18 cellular contexts compared by ENCODE assay signal in genomic region chr10:4723860-4724259, GRCh38.
DNase-seq lines count a peak whose midpoint lies in the region; ATAC-seq and TF ChIP-seq lines count a peak whose summit lies in the region.
"Had no signal": no experiment of that assay in that cellular context is flagged by ENCODE, and none has a peak within 500 bp of the region (broad histone marks: within the 10 kb centered on the region; RNA-seq: fewer than 3 reads in every experiment).

No MANE protein-coding gene starts in this region.

- no peak overlapping the region for H3K14ac ChIP-seq in mesenchymal stem cell (ENCODE audit: low read length in 2 of 2)

- DNase-seq in mammary epithelial cell (no peak), breast epithelium (ENCODE audit: low spot score in 2 of 2) (no peak), RWPE2 (ENCODE audit: low spot score) (no peak), mesenchymal stem cell (no peak), vagina (ENCODE audit: extremely low spot score in 2 of 2) (no peak), GF-D8 (lab: John Stamatoyannopoulos, UW) (no peak)
- DNase-seq: 8988T; ACHN; CD4-positive, CD25-positive, alpha-beta regulatory T cell; DMS 273 treated with DMSO at 0.1 percent for 48 hours; DMS79; GOT3; H9; HFFc6 had no signal

- no peaks in the 10 kb centered on the region for H4K20me1 ChIP-seq in mammary epithelial cell (ENCODE audit: insufficient read depth, low read length)
- H4K20me1 ChIP-seq: BLaER1 treated with 17β-estradiol and CSF1 and Interleukin-3, amounts not matched to agents 10 nM and 100 nM had no signal

- no peak overlapping the region for H3K18ac ChIP-seq in mesenchymal stem cell (ENCODE audit: low read depth in 1 of 2, low read length in 2 of 2)

- no peak overlapping the region for H2BK15ac ChIP-seq in mesenchymal stem cell (ENCODE audit: low read depth, poor library complexity, severe bottlenecking)

- H3K36me3 ChIP-seq in mammary epithelial cell (ENCODE audit: insufficient read depth, low read length) (no peaks in the 10 kb centered on the region), breast epithelium (no peaks in the 10 kb centered on the region), RWPE2 (ENCODE audit: low read depth) (no peaks in the 10 kb centered on the region), mesenchymal stem cell (ENCODE audit: control insufficient read depth in 1 of 2, insufficient read depth in 2 of 2, low read depth in 1 of 2, low read length in 2 of 2) (no peaks in the 10 kb centered on the region), vagina (no peaks in the 10 kb centered on the region)
- H3K36me3 ChIP-seq: BLaER1 treated with 17β-estradiol and CSF1 and Interleukin-3, amounts not matched to agents 10 nM and 100 nM had no signal

- no peak overlapping the region for H2BK120ac ChIP-seq in mesenchymal stem cell (ENCODE audit: low read depth, low read length)

- no peak overlapping the region for H4K8ac ChIP-seq in mesenchymal stem cell (ENCODE audit: low read length)

- H3K4me3 ChIP-seq in mammary epithelial cell (replicated peaks in 1 of 3; ENCODE audit: insufficient read depth in 1 of 3, low read depth in 2 of 3, low read length in 3 of 3) (no peak overlapping the region), breast epithelium (no peak overlapping the region), RWPE2 (ENCODE audit: severe bottlenecking) (no peak overlapping the region), mesenchymal stem cell (ENCODE audit: insufficient read depth in 1 of 2, low read depth in 1 of 2, low read length in 2 of 2) (no peak overlapping the region), vagina (no peak overlapping the region)
- H3K4me3 ChIP-seq: BLaER1 treated with 17β-estradiol and CSF1 and Interleukin-3, amounts not matched to agents 10 nM and 100 nM had no signal

- no peak overlapping the region for H4K91ac ChIP-seq in mesenchymal stem cell (ENCODE audit: low read length)

- H3K79me2 ChIP-seq in mammary epithelial cell (ENCODE audit: insufficient read depth, low read length): no peaks in the 10 kb centered on the region

- intact Hi-C loops in mammary epithelial cell (cut with micrococcal nuclease): no loop called here
- intact Hi-C loops in breast epithelium (cut with DNase I; ENCODE audit: low total_unique reads): no loop called here
- intact Hi-C loops in vagina (cut with DNase I): no loop called here

- no peak for TF ChIP-seq CTCF in mammary epithelial cell (conservative IDR thresholded peaks at IDR 0.05 in 1 of 2, IDR thresholded peaks at IDR 0.05 in 1 of 2; ENCODE audit: extremely low read depth in 1 of 2, insufficient read depth in 1 of 2, low read depth in 1 of 2, low read length in 2 of 2)
- TF ChIP-seq CTCF in breast epithelium (IDR thresholded peaks at IDR 0.05): no peak
- TF ChIP-seq CTCF in RWPE2 (IDR thresholded peaks at IDR 0.05; ENCODE audit: poor library complexity, severe bottlenecking): no peak
- no peak for TF ChIP-seq CTCF in vagina (IDR thresholded peaks at IDR 0.05)

- dilution Hi-C loops in mammary epithelial cell (cut with HindIII; ENCODE audit: low sequenced_read_pairs): no loop called here

- H3K9ac ChIP-seq in mammary epithelial cell (ENCODE audit: insufficient read depth, low read length) (no peak overlapping the region), mesenchymal stem cell (ENCODE audit: low read length) (peak overlapping the region; percentile 93)
- H3K9ac ChIP-seq: BLaER1 treated with 17β-estradiol and CSF1 and Interleukin-3, amounts not matched to agents 10 nM and 100 nM had no signal

- peak overlapping the region; percentile 16 for H3K27ac ChIP-seq in mammary epithelial cell (ENCODE audit: insufficient read depth, low read depth, low read length)
- H3K27ac ChIP-seq in breast epithelium: no peak overlapping the region
- peak overlapping the region; percentile 7 for H3K27ac ChIP-seq in RWPE2 (ENCODE audit: poor library complexity, severe bottlenecking)
- no peak overlapping the region for H3K27ac ChIP-seq in mesenchymal stem cell (ENCODE audit: low read length, poor library complexity, severe bottlenecking)
- H3K27ac ChIP-seq in vagina: peak overlapping the region; percentile 79
- H3K27ac ChIP-seq: BLaER1 treated with 17β-estradiol and CSF1 and Interleukin-3, amounts not matched to agents 10 nM and 100 nM had no signal

- H3K4me1 ChIP-seq in mammary epithelial cell (ENCODE audit: insufficient read depth, low read length): no peaks in the 10 kb centered on the region
- H3K4me1 ChIP-seq in breast epithelium: no peaks in the 10 kb centered on the region
- H3K4me1 ChIP-seq in RWPE2 (ENCODE audit: insufficient read depth, poor library complexity, severe bottlenecking): peaks cover 19% of the 10 kb centered on the region
- no peaks in the 10 kb centered on the region for H3K4me1 ChIP-seq in mesenchymal stem cell (ENCODE audit: control insufficient read depth, insufficient read depth, low read depth, low read length)
- H3K4me1 ChIP-seq in vagina: peaks cover 11% of the 10 kb centered on the region
- H3K4me1 ChIP-seq: BLaER1 treated with 17β-estradiol and CSF1 and Interleukin-3, amounts not matched to agents 10 nM and 100 nM had no signal

- CTCF ChIA-PET in mammary epithelial cell (lab: Charles Lee; ENCODE audit: low non-redundant PET): no interaction called here

- TF ChIP-seq POLR2A in breast epithelium (IDR thresholded peaks at IDR 0.05) (no peak), vagina (IDR thresholded peaks at IDR 0.05) (no peak)

- H3K4me2 ChIP-seq in mammary epithelial cell (ENCODE audit: insufficient read depth, low read depth, low read length) (no peak overlapping the region), mesenchymal stem cell (ENCODE audit: low read length, poor library complexity, severe bottlenecking) (no peak overlapping the region)
- H3K4me2 ChIP-seq: BLaER1 treated with 17β-estradiol and CSF1 and Interleukin-3, amounts not matched to agents 10 nM and 100 nM had no signal

- no TSS peak for BruUV-seq in mammary epithelial cell (replicated peaks; lab: Mats Ljungman, UMichigan)

- no peaks in the 10 kb centered on the region for H3K79me1 ChIP-seq in mesenchymal stem cell (replicated peaks; ENCODE audit: low read length, poor library complexity, severe bottlenecking)

- ATAC-seq in RWPE2 (ENCODE audit: low read depth) (no peak), GM18867 (IDR thresholded peaks at IDR 0.05; ENCODE audit: unreplicated experiment) (no peak), GM21528 (IDR thresholded peaks at IDR 0.05; ENCODE audit: low FRiP score, unreplicated experiment) (no peak)
- ATAC-seq: HepG2 had no signal

- in situ Hi-C loops in mammary epithelial cell (cut with MboI; ENCODE audit: low sequenced_read_pairs in 2 of 2): no loop called here

- H2AK5ac ChIP-seq in mesenchymal stem cell (ENCODE audit: low read length, severe bottlenecking): no peak overlapping the region

- no peak overlapping the region for H2AFZ ChIP-seq in mammary epithelial cell (ENCODE audit: low read depth, low read length)
- H2AFZ ChIP-seq in mesenchymal stem cell (ENCODE audit: low read depth, low read length): no peak overlapping the region

- peaks cover 2% of the 10 kb centered on the region for H3K9me3 ChIP-seq in mammary epithelial cell (replicated peaks; ENCODE audit: insufficient read depth, low read length)
- no peaks in the 10 kb centered on the region for H3K9me3 ChIP-seq in breast epithelium
- no peaks in the 10 kb centered on the region for H3K9me3 ChIP-seq in RWPE2 (ENCODE audit: severe bottlenecking)
- peaks cover 3% of the 10 kb centered on the region for H3K9me3 ChIP-seq in mesenchymal stem cell (ENCODE audit: control insufficient read depth, low read length)
- H3K9me3 ChIP-seq in vagina: no peaks in the 10 kb centered on the region

- no peak overlapping the region for H2BK12ac ChIP-seq in mesenchymal stem cell (ENCODE audit: low read length in 2 of 2)

- no peaks in the 10 kb centered on the region for H3K27me3 ChIP-seq in mammary epithelial cell (ENCODE audit: insufficient read depth, low read length)
- H3K27me3 ChIP-seq in breast epithelium: no peaks in the 10 kb centered on the region
- no peaks in the 10 kb centered on the region for H3K27me3 ChIP-seq in RWPE2 (ENCODE audit: insufficient read depth, poor library complexity, severe bottlenecking)
- H3K27me3 ChIP-seq in mesenchymal stem cell (ENCODE audit: control insufficient read depth in 1 of 2, insufficient read depth in 1 of 2, low read length in 2 of 2): no peaks in the 10 kb centered on the region
- H3K27me3 ChIP-seq in vagina: no peaks in the 10 kb centered on the region
- H3K27me3 ChIP-seq: BLaER1 treated with 17β-estradiol and CSF1 and Interleukin-3, amounts not matched to agents 10 nM and 100 nM had no signal

- no peak overlapping the region for H2BK5ac ChIP-seq in mesenchymal stem cell (ENCODE audit: low read depth, low read length, poor library complexity, severe bottlenecking)

- no peak overlapping the region for H3K23ac ChIP-seq in mesenchymal stem cell (ENCODE audit: low read length in 2 of 2)

- H3K4ac ChIP-seq in mesenchymal stem cell (ENCODE audit: low read depth in 1 of 2, low read length in 2 of 2): no peak overlapping the region

Comparison
In these comparisons a context has a peak if more than half of its experiments do, and no peak if none do; other contexts are left out.
1. H3K27ac ChIP-seq: peak in mammary epithelial cell (single experiment), RWPE2 (single experiment) and vagina (single experiment); none in breast epithelium (0 of 2) and mesenchymal stem cell (single experiment).